ENCODE assay signal across 8 cellular contexts in the genomic region with DNA sequence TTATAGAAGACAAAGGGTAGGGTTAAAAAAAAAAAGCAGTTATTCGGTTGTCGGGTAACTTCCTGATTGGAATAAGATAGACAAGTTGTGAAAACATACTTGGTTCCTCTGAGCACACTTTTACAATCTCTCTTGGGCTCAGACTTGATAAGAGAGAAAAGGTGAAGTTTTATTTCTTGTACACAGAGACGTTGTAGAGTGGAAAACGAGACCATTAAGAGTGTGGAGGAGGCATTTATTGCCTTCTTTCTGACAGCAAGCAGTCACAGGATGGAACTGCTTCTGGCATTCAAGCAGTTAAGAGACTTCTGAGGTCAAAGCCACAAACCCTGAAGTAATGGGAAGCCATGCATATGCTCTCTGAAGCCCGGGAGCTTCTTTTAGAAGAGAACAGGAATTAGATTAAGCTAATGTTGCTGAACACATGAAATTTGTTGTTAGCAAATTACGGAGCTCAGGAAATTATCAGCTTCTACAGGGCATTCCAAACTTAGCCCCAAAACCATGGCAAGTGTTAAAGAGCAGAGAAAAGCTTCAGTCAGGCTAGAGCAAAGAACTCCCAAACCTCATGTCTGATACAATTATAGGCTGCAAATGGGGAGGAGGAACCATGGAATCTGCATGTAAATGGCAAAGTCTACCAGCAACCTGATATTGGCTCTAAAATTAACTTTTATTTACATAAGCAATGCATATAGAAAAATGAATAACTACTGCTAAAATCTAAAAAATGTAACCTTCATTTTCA. TPM values are rescaled to one million over a fixed set of nuclear protein-coding genes. Genes with fewer than 3 reads are reported as not detected.
DNase-seq lines count a peak whose midpoint lies in the region; ATAC-seq lines count a peak whose summit lies in the region.

No MANE protein-coding gene starts in this region.

- H3K9me3 Mint-ChIP-seq in activated T-helper 2 cell treated with anti-CD3 and anti-CD28 coated beads, Interferon-gamma antibody, Interleukin-2, Interleukin-4, amounts not matched to agents 10 μg/mL and 5 μg/mL and 100 μg/mL, durations not matched to agents 14 hours and 24 hours and 36 hours, result no peaks in the 10 kb centered on the region

- peaks cover 2% of the 10 kb centered on the region for H3K36me3 Mint-ChIP-seq in activated T-helper 2 cell treated with anti-CD3 and anti-CD28 coated beads, Interferon-gamma antibody, Interleukin-2, Interleukin-4, amounts not matched to agents 10 μg/mL and 5 μg/mL and 100 μg/mL, durations not matched to agents 14 hours and 24 hours and 36 hours (ENCODE audit: low read depth)

- ATAC-seq in HG02981 (IDR thresholded peaks at IDR 0.05; ENCODE audit: unreplicated experiment) (no peak), left ventricle myocardium superior (no peak)

- H3K27ac Mint-ChIP-seq in activated T-helper 2 cell treated with anti-CD3 and anti-CD28 coated beads, Interferon-gamma antibody, Interleukin-2, Interleukin-4, amounts not matched to agents 10 μg/mL and 5 μg/mL and 100 μg/mL, durations not matched to agents 14 hours and 24 hours and 36 hours, result peak overlapping the region; percentile 62

- peaks cover 77% of the 10 kb centered on the region for H3K4me1 Mint-ChIP-seq in activated T-helper 2 cell treated with anti-CD3 and anti-CD28 coated beads, Interferon-gamma antibody, Interleukin-2, Interleukin-4, amounts not matched to agents 10 μg/mL and 5 μg/mL and 100 μg/mL, durations not matched to agents 14 hours and 24 hours and 36 hours (ENCODE audit: low read depth)

- intact Hi-C loops in activated T-helper 2 cell treated with anti-CD3 and anti-CD28 coated beads, Interferon-gamma antibody, Interleukin-2, Interleukin-4, amounts not matched to agents 10 μg/mL and 5 μg/mL and 100 μg/mL, durations not matched to agents 14 hours and 24 hours and 36 hours (cut with micrococcal nuclease), result no loop called here
- intact Hi-C loops in left ventricle myocardium superior (cut with micrococcal nuclease), result no loop called here

- peak overlapping the region; percentile 2 for H3K4me3 Mint-ChIP-seq in activated T-helper 2 cell treated with anti-CD3 and anti-CD28 coated beads, Interferon-gamma antibody, Interleukin-2, Interleukin-4, amounts not matched to agents 10 μg/mL and 5 μg/mL and 100 μg/mL, durations not matched to agents 14 hours and 24 hours and 36 hours (ENCODE audit: low read depth)

- H3K27me3 Mint-ChIP-seq in activated T-helper 2 cell treated with anti-CD3 and anti-CD28 coated beads, Interferon-gamma antibody, Interleukin-2, Interleukin-4, amounts not matched to agents 10 μg/mL and 5 μg/mL and 100 μg/mL, durations not matched to agents 14 hours and 24 hours and 36 hours (ENCODE audit: low read depth), result no peaks in the 10 kb centered on the region

- DNase-seq in GDM1 (lab: John Stamatoyannopoulos, UW) (peak; percentile 75), KG1 (lab: John Stamatoyannopoulos, UW) (peak; percentile 62), myocyte (ENCODE audit: low read depth) (peak; percentile 56), NCI-H187 (lab: John Stamatoyannopoulos, UW) (no peak), NCI-H82 (lab: John Stamatoyannopoulos, UW) (no peak), left ventricle myocardium superior (no peak)
- DNase-seq in activated T-helper 2 cell treated with anti-CD3 and anti-CD28 coated beads, Interferon-gamma antibody, Interleukin-2, Interleukin-4, amounts not matched to agents 10 μg/mL and 5 μg/mL and 100 μg/mL, durations not matched to agents 14 hours and 24 hours and 36 hours (ENCODE audit: low spot score), result no peak

RNA-seq across cellular contexts. Expression of a gene that starts 26.0 kb away (rescaled TPM):
- total RNA-seq in activated T-helper 2 cell treated with anti-CD3 and anti-CD28 coated beads, Interferon-gamma antibody, Interleukin-2, Interleukin-4, amounts not matched to agents 10 μg/mL and 5 μg/mL and 100 μg/mL, durations not matched to agents 14 hours and 24 hours and 36 hours, result 71.0 and 73.0 TPM in 2 replicates
- total RNA-seq in myocyte (2.5 and 2.9 TPM in 2 replicates), left ventricle myocardium superior (58.1 TPM)
- 1.1 TPM for polyA plus RNA-seq in myocyte (2012)

Comparison
In these comparisons a context has a peak if more than half of its experiments do, and no peak if none do; other contexts are left out.
1. DNase-seq: peak in GDM1 (single experiment), KG1 (single experiment) and myocyte (single experiment); none in activated T-helper 2 cell treated with anti-CD3 and anti-CD28 coated beads, Interferon-gamma antibody, Interleukin-2, Interleukin-4, amounts not matched to agents 10 μg/mL and 5 μg/mL and 100 μg/mL, durations not matched to agents 14 hours and 24 hours and 36 hours (single experiment), NCI-H187 (0 of 2), NCI-H82 (single experiment) and left ventricle myocardium superior (single experiment).
2. RNA of a gene that starts 26.0 kb away (total RNA-seq): 71.0 to 73.0 TPM in activated T-helper 2 cell treated with anti-CD3 and anti-CD28 coated beads, Interferon-gamma antibody, Interleukin-2, Interleukin-4, amounts not matched to agents 10 μg/mL and 5 μg/mL and 100 μg/mL, durations not matched to agents 14 hours and 24 hours and 36 hours and 58.1 TPM in left ventricle myocardium superior (single experiment); 2.5 to 2.9 TPM in myocyte; every median in the first group is over 10 times any median in the second.